12 cellular contexts compared by ENCODE assay signal in the genomic region with DNA sequence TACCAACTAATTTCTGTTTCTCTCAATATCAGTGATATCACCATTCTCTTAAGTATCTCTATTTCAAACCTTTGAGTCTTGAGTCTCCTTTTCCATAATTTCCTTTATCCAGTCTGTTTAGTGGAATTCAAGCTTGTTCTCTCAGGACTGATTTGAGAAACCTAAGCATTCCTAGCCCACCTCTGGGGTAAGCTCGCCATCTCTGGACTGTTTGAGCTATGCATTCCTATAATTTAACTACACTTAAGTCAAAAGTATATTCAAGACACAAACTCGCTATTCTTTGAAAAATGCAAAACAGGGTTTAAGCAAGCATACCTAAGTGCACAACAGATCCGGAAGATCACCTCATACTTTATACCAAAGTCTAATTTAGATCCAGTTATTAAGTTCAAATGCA. TPM values are rescaled to one million over a fixed set of nuclear protein-coding genes. Genes with fewer than 3 reads are reported as not detected.
A peak's percentile ranks its signal among the peaks of the same experiment; 100 is the strongest.
DNase-seq lines count a peak whose midpoint lies in the region; FAIRE-seq and TF ChIP-seq lines count a peak whose summit lies in the region.
"Had no signal": no experiment of that assay in that cellular context is flagged by ENCODE, and none has a peak within 500 bp of the region (broad histone marks: within the 10 kb centered on the region; RNA-seq: fewer than 3 reads in every experiment).

No MANE protein-coding gene starts in this region.

- H3K9me3 ChIP-seq in neural cell (ENCODE audit: low read length) = no peaks in the 10 kb centered on the region

- H3K4me3 Mint-ChIP-seq in activated CD4-positive, alpha-beta memory T cell treated with anti-CD3 and anti-CD28 coated beads, Interleukin-2, amount 10 ng/mL, durations not matched to agents 7 days and 5 days = peak overlapping the region; percentile 21
- no peak overlapping the region for H3K4me3 Mint-ChIP-seq in activated CD4-positive, alpha-beta memory T cell treated with anti-CD3 and anti-CD28 coated beads for 36 hours
- peak overlapping the region; percentile 11 for H3K4me3 Mint-ChIP-seq in activated T-helper 1 cell treated with anti-CD3 and anti-CD28 coated beads, Interleukin-12 subunit alpha, Interleukin-12 subunit beta, Interleukin-2, Interleukin-4 antibody, amounts not matched to agents 30 ng/mL and 10 ng/mL and 1 ng/mL, durations not matched to agents 14 hours and 24 hours and 36 hours

- no peak overlapping the region for H3K27ac ChIP-seq in neural cell (ENCODE audit: low read length)

- POLR2A ChIA-PET in activated CD4-positive, alpha-beta memory T cell treated with anti-CD3 and anti-CD28 coated beads, Interleukin-2, amount 10 ng/mL, durations not matched to agents 7 days and 5 days (lab: Charles Lee) = no interaction called here
- POLR2A ChIA-PET in activated CD4-positive, alpha-beta memory T cell treated with anti-CD3 and anti-CD28 coated beads for 36 hours (lab: Charles Lee) = no interaction called here

- peak; percentile 31 for TF ChIP-seq CTCF in neural cell (IDR thresholded peaks at IDR 0.05; ENCODE audit: poor library complexity, severe bottlenecking)

- peaks cover 23% of the 10 kb centered on the region for H3K4me1 Mint-ChIP-seq in activated CD4-positive, alpha-beta memory T cell treated with anti-CD3 and anti-CD28 coated beads, Interleukin-2, amount 10 ng/mL, durations not matched to agents 7 days and 5 days
- peaks cover 17% of the 10 kb centered on the region for H3K4me1 Mint-ChIP-seq in activated CD4-positive, alpha-beta memory T cell treated with anti-CD3 and anti-CD28 coated beads for 36 hours (ENCODE audit: low read depth)
- peaks cover 14% of the 10 kb centered on the region for H3K4me1 Mint-ChIP-seq in activated T-helper 1 cell treated with anti-CD3 and anti-CD28 coated beads, Interleukin-12 subunit alpha, Interleukin-12 subunit beta, Interleukin-2, Interleukin-4 antibody, amounts not matched to agents 30 ng/mL and 10 ng/mL and 1 ng/mL, durations not matched to agents 14 hours and 24 hours and 36 hours (ENCODE audit: low read depth)

- H3K79me2 ChIP-seq in neural cell (replicated peaks; ENCODE audit: insufficient read depth, low read length) = peaks cover 9% of the 10 kb centered on the region

- H3K36me3 Mint-ChIP-seq in activated CD4-positive, alpha-beta memory T cell treated with anti-CD3 and anti-CD28 coated beads, Interleukin-2, amount 10 ng/mL, durations not matched to agents 7 days and 5 days (ENCODE audit: low read depth) = peaks cover 18% of the 10 kb centered on the region
- H3K36me3 Mint-ChIP-seq in activated CD4-positive, alpha-beta memory T cell treated with anti-CD3 and anti-CD28 coated beads for 36 hours = peaks cover 18% of the 10 kb centered on the region
- peaks cover 16% of the 10 kb centered on the region for H3K36me3 Mint-ChIP-seq in activated T-helper 1 cell treated with anti-CD3 and anti-CD28 coated beads, Interleukin-12 subunit alpha, Interleukin-12 subunit beta, Interleukin-2, Interleukin-4 antibody, amounts not matched to agents 30 ng/mL and 10 ng/mL and 1 ng/mL, durations not matched to agents 14 hours and 24 hours and 36 hours (ENCODE audit: low read depth)

- H3K27me3 Mint-ChIP-seq in activated CD4-positive, alpha-beta memory T cell treated with anti-CD3 and anti-CD28 coated beads, Interleukin-2, amount 10 ng/mL, durations not matched to agents 7 days and 5 days = no peaks in the 10 kb centered on the region
- H3K27me3 Mint-ChIP-seq in activated CD4-positive, alpha-beta memory T cell treated with anti-CD3 and anti-CD28 coated beads for 36 hours = no peaks in the 10 kb centered on the region
- H3K27me3 Mint-ChIP-seq in activated T-helper 1 cell treated with anti-CD3 and anti-CD28 coated beads, Interleukin-12 subunit alpha, Interleukin-12 subunit beta, Interleukin-2, Interleukin-4 antibody, amounts not matched to agents 30 ng/mL and 10 ng/mL and 1 ng/mL, durations not matched to agents 14 hours and 24 hours and 36 hours (ENCODE audit: insufficient read depth) = no peaks in the 10 kb centered on the region

- no peaks in the 10 kb centered on the region for H3F3A ChIP-seq in neural cell (ENCODE audit: insufficient read depth, low read length, poor library complexity, severe bottlenecking)

- no peaks in the 10 kb centered on the region for H3K9me2 ChIP-seq in neural cell (ENCODE audit: insufficient read depth, low read length)

- peak; percentile 71 for FAIRE-seq in GM19239 (lab: Jason Lieb, UNC)

- no peaks in the 10 kb centered on the region for H4K20me1 ChIP-seq in neural cell (ENCODE audit: insufficient read depth)

- TF ChIP-seq EP300 in neural cell (conservative IDR thresholded peaks at IDR 0.05; ENCODE audit: poor library complexity, severe bottlenecking) = no peak

- H3K9ac ChIP-seq in neural cell (ENCODE audit: low read length) = no peak overlapping the region

- no peak for TF ChIP-seq RAD21 in neural cell (conservative IDR thresholded peaks at IDR 0.05)

- DNase-seq in activated CD4-positive, alpha-beta memory T cell treated with anti-CD3 and anti-CD28 coated beads, Interleukin-2, amount 10 ng/mL, durations not matched to agents 7 days and 5 days = no peak
- no peak for DNase-seq in activated CD4-positive, alpha-beta memory T cell treated with anti-CD3 and anti-CD28 coated beads for 36 hours
- DNase-seq in GM19239 (ENCODE audit: insufficient read length, low spot score) (no peak), cardiac septum (ENCODE audit: low spot score) (no peak)
- DNase-seq in activated T-helper 1 cell treated with anti-CD3 and anti-CD28 coated beads, Interleukin-12 subunit alpha, Interleukin-12 subunit beta, Interleukin-2, Interleukin-4 antibody, amounts not matched to agents 30 ng/mL and 10 ng/mL and 1 ng/mL, durations not matched to agents 14 hours and 24 hours and 36 hours (ENCODE audit: low spot score) = no peak
- DNase-seq in central memory CD4-positive, alpha-beta T cell = no peak
- DNase-seq in stimulated activated CD4-positive, alpha-beta T cell treated with anti-CD3 and anti-CD28 coated beads, Interleukin-2, amount 100 ng/mL, for 24 hours = no peak
- DNase-seq: foreskin fibroblast; NCI-H1694 treated with DMSO at 0.1 percent for 48 hours; NK-92 treated with Interleukin-12 subunit alpha and Interleukin-12 subunit beta, amount 100 ng/mL, for 24 hours; nucleus accumbens had no signal

- CTCF ChIA-PET in activated CD4-positive, alpha-beta memory T cell treated with anti-CD3 and anti-CD28 coated beads, Interleukin-2, amount 10 ng/mL, durations not matched to agents 7 days and 5 days (lab: Charles Lee) = interaction anchor here (0.6 kb wide), 1 partner anchor 91 kb away, joined by 4 read pairs; no protein-coding TSS in a partner anchor
- CTCF ChIA-PET in activated CD4-positive, alpha-beta memory T cell treated with anti-CD3 and anti-CD28 coated beads for 36 hours (lab: Charles Lee) = interaction anchor here (0.7 to 1.0 kb wide), 3 partner anchors 41 to 91 kb away, joined by 3 to 6 read pairs (median 4); no protein-coding TSS in a partner anchor

- intact Hi-C loops in activated CD4-positive, alpha-beta memory T cell treated with anti-CD3 and anti-CD28 coated beads for 36 hours (cut with micrococcal nuclease) = no loop called here
- intact Hi-C loops in activated T-helper 1 cell treated with anti-CD3 and anti-CD28 coated beads, Interleukin-12 subunit alpha, Interleukin-12 subunit beta, Interleukin-2, Interleukin-4 antibody, amounts not matched to agents 30 ng/mL and 10 ng/mL and 1 ng/mL, durations not matched to agents 14 hours and 24 hours and 36 hours (cut with micrococcal nuclease) = no loop called here
- intact Hi-C loops in cardiac septum (cut with DNase I) = no loop called here

- no peaks in the 10 kb centered on the region for H3K27me3 ChIP-seq in neural cell (ENCODE audit: insufficient read depth, low read depth, low read length)

- H3K36me3 ChIP-seq in neural cell (ENCODE audit: insufficient read depth, low read length) = peaks cover 10% of the 10 kb centered on the region

- H3K9me3 Mint-ChIP-seq in activated CD4-positive, alpha-beta memory T cell treated with anti-CD3 and anti-CD28 coated beads, Interleukin-2, amount 10 ng/mL, durations not matched to agents 7 days and 5 days = no peaks in the 10 kb centered on the region
- H3K9me3 Mint-ChIP-seq in activated CD4-positive, alpha-beta memory T cell treated with anti-CD3 and anti-CD28 coated beads for 36 hours = no peaks in the 10 kb centered on the region
- H3K9me3 Mint-ChIP-seq in activated T-helper 1 cell treated with anti-CD3 and anti-CD28 coated beads, Interleukin-12 subunit alpha, Interleukin-12 subunit beta, Interleukin-2, Interleukin-4 antibody, amounts not matched to agents 30 ng/mL and 10 ng/mL and 1 ng/mL, durations not matched to agents 14 hours and 24 hours and 36 hours = no peaks in the 10 kb centered on the region

- no peak overlapping the region for H3K27ac Mint-ChIP-seq in activated CD4-positive, alpha-beta memory T cell treated with anti-CD3 and anti-CD28 coated beads, Interleukin-2, amount 10 ng/mL, durations not matched to agents 7 days and 5 days
- no peak overlapping the region for H3K27ac Mint-ChIP-seq in activated CD4-positive, alpha-beta memory T cell treated with anti-CD3 and anti-CD28 coated beads for 36 hours
- no peak overlapping the region for H3K27ac Mint-ChIP-seq in activated T-helper 1 cell treated with anti-CD3 and anti-CD28 coated beads, Interleukin-12 subunit alpha, Interleukin-12 subunit beta, Interleukin-2, Interleukin-4 antibody, amounts not matched to agents 30 ng/mL and 10 ng/mL and 1 ng/mL, durations not matched to agents 14 hours and 24 hours and 36 hours

- H2AFZ ChIP-seq in neural cell (ENCODE audit: low read depth, low read length) = no peak overlapping the region

- no peak overlapping the region for H3K4me3 ChIP-seq in neural cell (ENCODE audit: low read length)

- H3K4me2 ChIP-seq in neural cell (ENCODE audit: low read length) = no peak overlapping the region

RNA-seq across cellular contexts. Expression of a gene that starts 2.1 kb away (rescaled TPM):
- total RNA-seq in activated CD4-positive, alpha-beta memory T cell treated with anti-CD3 and anti-CD28 coated beads, Interleukin-2, amount 10 ng/mL, durations not matched to agents 7 days and 5 days = 10 to 100 TPM; 26.2 to 26.7 TPM
- total RNA-seq in activated CD4-positive, alpha-beta memory T cell treated with anti-CD3 and anti-CD28 coated beads for 36 hours = 10 to 100 TPM; 36.4 to 39.0 TPM
- total RNA-seq in activated T-helper 1 cell treated with anti-CD3 and anti-CD28 coated beads, Interleukin-12 subunit alpha, Interleukin-12 subunit beta, Interleukin-2, Interleukin-4 antibody, amounts not matched to agents 30 ng/mL and 10 ng/mL and 1 ng/mL, durations not matched to agents 14 hours and 24 hours and 36 hours = 52.0 and 54.5 TPM in 2 replicates
- 38.3 and 41.1 TPM in 2 replicates for polyA plus RNA-seq in neural cell
- 61.4 and 64.3 TPM in 2 replicates for polyA minus RNA-seq in neural cell
- total RNA-seq in cardiac septum = 123 TPM

RNA-seq across cellular contexts. Expression of a gene that starts 50.7 kb away (rescaled TPM):
- under 1 TPM in 1 of 2 experiments, not detected in 1; 0.18 TPM for total RNA-seq in activated CD4-positive, alpha-beta memory T cell treated with anti-CD3 and anti-CD28 coated beads, Interleukin-2, amount 10 ng/mL, durations not matched to agents 7 days and 5 days
- total RNA-seq in activated CD4-positive, alpha-beta memory T cell treated with anti-CD3 and anti-CD28 coated beads for 36 hours = under 1 TPM; 0.36 to 0.56 TPM
- total RNA-seq in activated T-helper 1 cell treated with anti-CD3 and anti-CD28 coated beads, Interleukin-12 subunit alpha, Interleukin-12 subunit beta, Interleukin-2, Interleukin-4 antibody, amounts not matched to agents 30 ng/mL and 10 ng/mL and 1 ng/mL, durations not matched to agents 14 hours and 24 hours and 36 hours = 0.24 and 0.49 TPM in 2 replicates
- 4.7 and 12.2 TPM in 2 replicates for polyA plus RNA-seq in neural cell
- 2.8 and 5.4 TPM in 2 replicates for polyA minus RNA-seq in neural cell
- 2.0 TPM for total RNA-seq in cardiac septum

RNA-seq across cellular contexts. Expression of a gene that starts 51.0 kb away (rescaled TPM):
- 10 to 100 TPM; 21.2 to 23.9 TPM for total RNA-seq in activated CD4-positive, alpha-beta memory T cell treated with anti-CD3 and anti-CD28 coated beads, Interleukin-2, amount 10 ng/mL, durations not matched to agents 7 days and 5 days
- 10 to 100 TPM; 17.5 to 19.4 TPM for total RNA-seq in activated CD4-positive, alpha-beta memory T cell treated with anti-CD3 and anti-CD28 coated beads for 36 hours
- total RNA-seq in activated T-helper 1 cell treated with anti-CD3 and anti-CD28 coated beads, Interleukin-12 subunit alpha, Interleukin-12 subunit beta, Interleukin-2, Interleukin-4 antibody, amounts not matched to agents 30 ng/mL and 10 ng/mL and 1 ng/mL, durations not matched to agents 14 hours and 24 hours and 36 hours = 29.1 and 33.0 TPM in 2 replicates
- 37.0 and 37.7 TPM in 2 replicates for polyA plus RNA-seq in neural cell
- 47.7 and 57.8 TPM in 2 replicates for polyA minus RNA-seq in neural cell
- total RNA-seq in cardiac septum = 9.7 TPM
